2 cellular contexts compared by ENCODE assay signal in genomic region chr6:13708679-13709261, GRCh38.
TF ChIP-seq lines count a peak whose summit lies in the region.

No MANE protein-coding gene starts in this region.

TF ChIP-seq in IMR-90, 13 proteins besides CTCF, POLR2A, EP300 and RAD21:
- peak; percentile 43 for TF ChIP-seq CEBPB (IDR thresholded peaks at IDR 0.05; ENCODE audit: low read depth, low read length)
- no peak for TF ChIP-seq BHLHE40 (IDR thresholded peaks at IDR 0.05; ENCODE audit: low read depth, low read length)

TF ChIP-seq in GM12878, 131 proteins besides CTCF, POLR2A, EP300 and RAD21:
- TF ChIP-seq TBL1XR1 (IDR thresholded peaks at IDR 0.05; ENCODE audit: low read depth, low read length) = no peak
- TF ChIP-seq NBN (IDR thresholded peaks at IDR 0.05) = peak; percentile 62; the same call in 1 of the 2 replicates
- TF ChIP-seq SPI1 (IDR thresholded peaks at IDR 0.05; ENCODE audit: borderline replicate concordance, insufficient read depth, low read depth, low read length) = no peak
- no peak for TF ChIP-seq SIX5 (IDR thresholded peaks at IDR 0.05; ENCODE audit: low read depth, low read length, severe bottlenecking)
- peak; percentile 47; the same call in 1 of the 2 replicates for TF ChIP-seq HDGF (IDR thresholded peaks at IDR 0.05)
- TF ChIP-seq MLLT1 (IDR thresholded peaks at IDR 0.05) = 0 out of 2 replicates have a peak, but pooled peaks have one; percentile 48
